In the genomic region with DNA sequence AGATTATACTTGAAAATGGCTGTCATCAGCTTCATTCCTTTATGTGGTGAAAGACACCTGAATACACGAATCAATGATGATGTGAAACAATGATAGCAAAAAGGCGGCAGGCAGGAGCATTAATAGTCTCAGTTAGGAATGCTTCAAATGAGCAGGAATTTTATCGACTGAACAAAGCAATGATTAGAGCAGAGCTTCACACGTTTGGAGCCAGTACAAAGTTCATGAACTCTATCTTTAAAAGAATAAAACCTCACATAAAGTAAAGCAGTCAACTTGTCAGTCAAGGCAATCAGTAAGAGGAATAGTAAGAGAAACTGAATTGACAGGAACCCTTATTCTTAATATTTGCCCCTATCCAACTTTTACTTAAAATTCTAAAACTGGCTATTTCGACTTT, we compare ENCODE assay signal across 15 cellular contexts.
DNase-seq lines count a peak whose midpoint lies in the region; ATAC-seq and TF ChIP-seq lines count a peak whose summit lies in the region.
"Had no signal": no experiment of that assay in that cellular context is flagged by ENCODE, and none has a peak within 500 bp of the region (broad histone marks: within the 10 kb centered on the region; RNA-seq: fewer than 3 reads in every experiment).

No MANE protein-coding gene starts in this region.

- ATAC-seq in natural killer cell (no peak), naive B cell (ENCODE audit: low read depth in 2 of 2) (no peak), upper lobe of right lung (no peak), SK-N-SH treated with all-trans-retinoic acid at 6 μM for 48 hours (no peak), GM18517 (IDR thresholded peaks at IDR 0.05; ENCODE audit: unreplicated experiment) (no peak)
- ATAC-seq in natural killer cell treated with Interleukin-12 subunit alpha and Interleukin-12 subunit beta and Interleukin-15 and Interleukin-18, amount 100 ng/mL, for 72 hours, result no peak
- ATAC-seq: stimulated activated naive CD8-positive, alpha-beta T cell treated with anti-CD3 and anti-CD28 coated beads, Interleukin-15, amount 100 ng/mL, for 72 hours; T-helper 17 cell; WTC11 had no signal

- TF ChIP-seq POLR2A in esophagus squamous epithelium (IDR thresholded peaks at IDR 0.05), result no peak

- no peaks in the 10 kb centered on the region for H3K9me3 Mint-ChIP-seq in natural killer cell
- H3K9me3 Mint-ChIP-seq in natural killer cell treated with Interleukin-12 subunit alpha and Interleukin-12 subunit beta and Interleukin-15 and Interleukin-18, amount 100 ng/mL, for 72 hours, result peaks cover 3% of the 10 kb centered on the region
- no peaks in the 10 kb centered on the region for H3K9me3 Mint-ChIP-seq in naive B cell
- H3K9me3 Mint-ChIP-seq: stimulated activated naive CD8-positive, alpha-beta T cell treated with anti-CD3 and anti-CD28 coated beads, Interleukin-15, amount 100 ng/mL, for 72 hours; WTC11 had no signal

- no peaks in the 10 kb centered on the region for H3K36me3 ChIP-seq in esophagus squamous epithelium
- H3K36me3 ChIP-seq in upper lobe of right lung, result no peaks in the 10 kb centered on the region

- H3K4me3 ChIP-seq in esophagus squamous epithelium (no peak overlapping the region), upper lobe of right lung (no peak overlapping the region)

- H3K36me3 Mint-ChIP-seq in natural killer cell (no peaks in the 10 kb centered on the region), naive B cell (peaks cover 6 to 9% of the 10 kb centered on the region in 2 donors)
- H3K36me3 Mint-ChIP-seq in natural killer cell treated with Interleukin-12 subunit alpha and Interleukin-12 subunit beta and Interleukin-15 and Interleukin-18, amount 100 ng/mL, for 72 hours, result no peaks in the 10 kb centered on the region
- H3K36me3 Mint-ChIP-seq: WTC11 had no signal

- H3K4me1 ChIP-seq in esophagus squamous epithelium, result peaks cover 12 to 46% (median 24%) of the 10 kb centered on the region in 3 donors
- peaks cover 21% of the 10 kb centered on the region for H3K4me1 ChIP-seq in upper lobe of right lung

- DNase-seq in natural killer cell, result no peak
- DNase-seq in natural killer cell treated with Interleukin-12 subunit alpha and Interleukin-12 subunit beta and Interleukin-15 and Interleukin-18, amount 100 ng/mL, for 72 hours (ENCODE audit: low spot score), result no peak
- no peak for DNase-seq in esophagus squamous epithelium (lab: John Stamatoyannopoulos, UW)
- DNase-seq in naive B cell, result no peak
- no peak for DNase-seq in upper lobe of right lung
- no peak for DNase-seq in activated CD8-positive, alpha-beta memory T cell treated with anti-CD3 and anti-CD28 coated beads, Interleukin-2, amount 50 U/mL, for 48 hours
- DNase-seq: NCI-H1436; NCI-H446 treated with DMSO at 0.1 percent for 48 hours; posterior cingulate gyrus; SHP77; stimulated activated naive CD8-positive, alpha-beta T cell treated with anti-CD3 and anti-CD28 coated beads, Interleukin-15, amount 100 ng/mL, for 72 hours; T-helper 17 cell had no signal

- WGBS in esophagus squamous epithelium, 2 donors, result 70 to 90% methylated on average over 5 of the region's 5 CpGs

- TF ChIP-seq CTCF in natural killer cell (IDR thresholded peaks at IDR 0.05) (no peak), esophagus squamous epithelium (IDR thresholded peaks at IDR 0.05) (no peak), upper lobe of right lung (IDR thresholded peaks at IDR 0.05) (no peak)

- no peak overlapping the region for H3K4me3 Mint-ChIP-seq in natural killer cell
- no peak overlapping the region for H3K4me3 Mint-ChIP-seq in natural killer cell treated with Interleukin-12 subunit alpha and Interleukin-12 subunit beta and Interleukin-15 and Interleukin-18, amount 100 ng/mL, for 72 hours
- H3K4me3 Mint-ChIP-seq in naive B cell, result peak overlapping the region in 6 of 8 donors; percentile 76 to 90 (median 87)
- H3K4me3 Mint-ChIP-seq: WTC11 had no signal

- H3K27me3 Mint-ChIP-seq in natural killer cell (ENCODE audit: low read depth in 2 of 2) (no peaks in the 10 kb centered on the region), naive B cell (no peaks in the 10 kb centered on the region)
- H3K27me3 Mint-ChIP-seq in natural killer cell treated with Interleukin-12 subunit alpha and Interleukin-12 subunit beta and Interleukin-15 and Interleukin-18, amount 100 ng/mL, for 72 hours, result no peaks in the 10 kb centered on the region
- H3K27me3 Mint-ChIP-seq: stimulated activated naive CD8-positive, alpha-beta T cell treated with anti-CD3 and anti-CD28 coated beads, Interleukin-15, amount 100 ng/mL, for 72 hours; T-helper 17 cell had no signal

- no peaks in the 10 kb centered on the region for H3K9me3 ChIP-seq in esophagus squamous epithelium
- no peaks in the 10 kb centered on the region for H3K9me3 ChIP-seq in upper lobe of right lung

- H3K27ac ChIP-seq in esophagus squamous epithelium, result peak overlapping the region in 3 of 4 donors; percentile 58 to 82 (median 68)
- H3K27ac ChIP-seq in upper lobe of right lung, result peak overlapping the region; percentile 78

- H3K27ac Mint-ChIP-seq in natural killer cell (peak overlapping the region; percentile 16 to 90), naive B cell (peak overlapping the region; percentile 94 to 98 (median 95))
- peak overlapping the region in 1 of 2 donors; percentile 12 for H3K27ac Mint-ChIP-seq in natural killer cell treated with Interleukin-12 subunit alpha and Interleukin-12 subunit beta and Interleukin-15 and Interleukin-18, amount 100 ng/mL, for 72 hours
- H3K27ac Mint-ChIP-seq: WTC11 had no signal

- intact Hi-C loops in natural killer cell (cut with micrococcal nuclease), result no loop called here
- intact Hi-C loops in esophagus squamous epithelium (cut with DNase I), result no loop called here
- intact Hi-C loops in upper lobe of right lung (cut with DNase I), result no loop called here

- H3K4me1 Mint-ChIP-seq in natural killer cell (peaks cover 28% of the 10 kb centered on the region in 2 donors), naive B cell (peaks cover 33 to 44% (median 40%) of the 10 kb centered on the region in 3 donors)
- H3K4me1 Mint-ChIP-seq in natural killer cell treated with Interleukin-12 subunit alpha and Interleukin-12 subunit beta and Interleukin-15 and Interleukin-18, amount 100 ng/mL, for 72 hours (ENCODE audit: low read depth in 2 of 2), result peaks cover 23 to 32% of the 10 kb centered on the region in 2 donors

- H3K27me3 ChIP-seq in esophagus squamous epithelium (no peaks in the 10 kb centered on the region), upper lobe of right lung (no peaks in the 10 kb centered on the region)

TF ChIP-seq in SK-N-SH treated with all-trans-retinoic acid at 6 μM for 48 hours, 23 proteins besides CTCF, POLR2A, EP300 and RAD21:
- TF ChIP-seq CSDC2 (CRISPR knock-in tag; IDR thresholded peaks at IDR 0.05), result no peak
TF ChIP-seq in SK-N-SH treated with all-trans-retinoic acid at 6 μM for 48 hours: peak in this region for 0.

Comparison
In these comparisons a context has a peak if more than half of its experiments do, and no peak if none do; other contexts are left out.
1. H3K4me3 Mint-ChIP-seq: peak in naive B cell (6 of 8); none in natural killer cell (single experiment) and natural killer cell treated with Interleukin-12 subunit alpha and Interleukin-12 subunit beta and Interleukin-15 and Interleukin-18, amount 100 ng/mL, for 72 hours (single experiment).